ENCODE assay signal across 7 cellular contexts in genomic region chr20:33401922-33402369, GRCh38. TPM values are rescaled to one million over a fixed set of nuclear protein-coding genes. Genes with fewer than 3 reads are reported as not detected.
DNase-seq lines count a peak whose midpoint lies in the region; ATAC-seq and TF ChIP-seq lines count a peak whose summit lies in the region.

No MANE protein-coding gene starts in this region.

- DNase-seq in HFF-Myc (ENCODE audit: extremely low read depth, low read depth) (no peak), SK-N-DZ (ENCODE audit: low spot score) (peak; percentile 35), epithelial cell of proximal tubule (ENCODE audit: low read depth) (no peak), omental fat pad (ENCODE audit: low spot score) (no peak), NCI-H1092 (lab: John Stamatoyannopoulos, UW) (no peak), NCI-H2227 treated with DMSO at 0.1 percent for 48 hours (lab: John Stamatoyannopoulos, UW) (no peak), T-helper 9 cell (no peak)

- peak; percentile 40 for ATAC-seq in omental fat pad (ENCODE audit: low FRiP score)

- H3K4me3 ChIP-seq in HFF-Myc (replicated peaks; ENCODE audit: low read depth, low read length): peak overlapping the region; percentile 97
- peak overlapping the region; percentile 78 for H3K4me3 ChIP-seq in epithelial cell of proximal tubule (ENCODE audit: low read depth, low read length)

- no peak for TF ChIP-seq CTCF in HFF-Myc (IDR thresholded peaks at IDR 0.05; ENCODE audit: low read depth, low read length, missing control alignments)
- TF ChIP-seq CTCF in epithelial cell of proximal tubule (conservative IDR thresholded peaks at IDR 0.05; ENCODE audit: low read depth, low read length): no peak
- TF ChIP-seq CTCF in omental fat pad (IDR thresholded peaks at IDR 0.05): no peak

RNA-seq across cellular contexts. Expression of gene CDK5RAP1, which starts 0.6 kb away (rescaled TPM):
- 50.4 and 55.7 TPM in 2 replicates for polyA plus RNA-seq in SK-N-DZ (2014; cell fraction: cytosol; rRNA removed)
- 99.1 and 102 TPM in 2 replicates for polyA plus RNA-seq in SK-N-DZ (2014; cell fraction: nucleus; rRNA removed)
- 28.8 and 42.1 TPM in 2 replicates for total RNA-seq in epithelial cell of proximal tubule
- total RNA-seq in omental fat pad: 10 to 100 TPM; 15.1 to 26.2 (median 17.8) TPM

RNA-seq across cellular contexts. Expression of gene SNTA1, which starts 41.6 kb away (rescaled TPM):
- polyA plus RNA-seq in SK-N-DZ (2014; cell fraction: cytosol; rRNA removed): 19.9 and 21.6 TPM in 2 replicates
- 13.3 and 15.6 TPM in 2 replicates for polyA plus RNA-seq in SK-N-DZ (2014; cell fraction: nucleus; rRNA removed)
- total RNA-seq in epithelial cell of proximal tubule (6.9 and 12.4 TPM in 2 replicates), omental fat pad (10 to 100 TPM; 28.5 to 39.2 (median 37.0) TPM)
